Comparison of ENCODE assay signal across 21 cellular contexts in the genomic region with DNA sequence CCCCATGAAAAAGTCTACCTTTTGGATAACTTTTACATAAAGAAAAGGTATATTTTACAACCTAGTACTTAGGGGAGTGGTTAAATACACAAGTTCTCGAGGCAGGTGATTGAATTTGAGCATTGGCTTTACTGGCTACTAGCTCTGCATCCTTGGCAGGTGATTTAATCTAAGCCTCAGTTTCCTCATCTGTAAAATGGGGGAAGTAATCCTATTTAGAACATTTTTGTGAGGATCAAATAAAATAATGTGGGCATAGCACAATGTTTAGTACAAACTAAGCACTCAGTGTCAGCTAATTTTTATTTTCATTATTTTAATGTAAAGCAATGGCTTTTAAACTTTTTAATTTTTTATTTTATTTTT.
"Had no signal": no experiment of that assay in that cellular context is flagged by ENCODE, and none has a peak within 500 bp of the region (broad histone marks: within the 10 kb centered on the region; RNA-seq: fewer than 3 reads in every experiment).

No MANE protein-coding gene starts in this region.

- H3K27ac ChIP-seq: esophagus squamous epithelium, heart left ventricle, parathyroid adenoma, psoas muscle, sigmoid colon, skin epidermis, testis, tibial nerve had no signal

- H3K36me3 ChIP-seq: esophagus squamous epithelium, heart left ventricle, sigmoid colon, tibial nerve had no signal

- H2AFZ ChIP-seq: parathyroid adenoma had no signal

- H3K4me3 ChIP-seq: esophagus squamous epithelium, heart left ventricle, psoas muscle, sigmoid colon, skin epidermis, testis, tibial nerve had no signal

- H3K9me3 Mint-ChIP-seq: dendritic cell treated with granulocyte-macrophage colony-stimulating factor and Interleukin-4, amounts not matched to agents 40 ng/mL and 50 ng/mL, for 4 days; effector memory CD8-positive, alpha-beta T cell; stimulated activated naive B cell treated with anti-CD40 and anti-IgM and Interleukin-4, amounts not matched to agents 10 μg/mL and 1 μg/mL and 100 μg/mL, for 72 hours; stimulated activated naive CD8-positive, alpha-beta T cell treated with anti-CD3 and anti-CD28 coated beads, Interleukin-15, amount 100 ng/mL, for 72 hours had no signal

- H3K9me3 ChIP-seq: esophagus squamous epithelium, heart left ventricle, psoas muscle, sigmoid colon, testis, tibial nerve had no signal

- H3K27ac Mint-ChIP-seq: dendritic cell treated with granulocyte-macrophage colony-stimulating factor and Interleukin-4, amounts not matched to agents 40 ng/mL and 50 ng/mL, for 4 days; effector memory CD8-positive, alpha-beta T cell; naive thymus-derived CD4-positive, alpha-beta T cell; stimulated activated naive B cell treated with anti-CD40 and anti-IgM and Interleukin-4, amounts not matched to agents 10 μg/mL and 1 μg/mL and 100 μg/mL, for 72 hours; stimulated activated naive CD8-positive, alpha-beta T cell treated with anti-CD3 and anti-CD28 coated beads, Interleukin-15, amount 100 ng/mL, for 72 hours had no signal

- H3K4me3 Mint-ChIP-seq: dendritic cell treated with granulocyte-macrophage colony-stimulating factor and Interleukin-4, amounts not matched to agents 40 ng/mL and 50 ng/mL, for 4 days; effector memory CD8-positive, alpha-beta T cell; stimulated activated naive B cell treated with anti-CD40 and anti-IgM and Interleukin-4, amounts not matched to agents 10 μg/mL and 1 μg/mL and 100 μg/mL, for 72 hours; stimulated activated naive CD8-positive, alpha-beta T cell treated with anti-CD3 and anti-CD28 coated beads, Interleukin-15, amount 100 ng/mL, for 72 hours had no signal

- H3K79me2 ChIP-seq: parathyroid adenoma had no signal

- H3K9ac ChIP-seq: parathyroid adenoma had no signal

- H3K27me3 ChIP-seq: testis had no signal

- ATAC-seq: effector memory CD8-positive, alpha-beta T cell; heart left ventricle; left colon; naive thymus-derived CD4-positive, alpha-beta T cell; psoas muscle; stimulated activated naive B cell treated with anti-CD40 and anti-IgM and Interleukin-4, amounts not matched to agents 10 μg/mL and 1 μg/mL and 100 μg/mL, for 72 hours; stimulated activated naive CD8-positive, alpha-beta T cell treated with anti-CD3 and anti-CD28 coated beads, Interleukin-15, amount 100 ng/mL, for 72 hours had no signal

- H3K4me1 ChIP-seq: parathyroid adenoma, psoas muscle, testis had no signal

- DNase-seq: cerebellar nuclear complex; effector memory CD8-positive, alpha-beta T cell; esophagus squamous epithelium; foreskin melanocyte; heart left ventricle; hippocampal formation; left colon; naive thymus-derived CD4-positive, alpha-beta T cell; psoas muscle; retina; sigmoid colon; stimulated activated CD4-positive, alpha-beta T cell treated with anti-CD3 and anti-CD28 coated beads, Interleukin-2, amount 100 ng/mL, for 24 hours; stimulated activated CD4-positive, alpha-beta T cell treated with anti-CD3 and anti-CD28 coated beads, Interleukin-4, amount 100 ng/mL, for 4 hours; stimulated activated naive B cell treated with anti-CD40 and anti-IgM and Interleukin-4, amounts not matched to agents 10 μg/mL and 1 μg/mL and 100 μg/mL, for 72 hours; stimulated activated naive CD8-positive, alpha-beta T cell treated with anti-CD3 and anti-CD28 coated beads, Interleukin-15, amount 100 ng/mL, for 72 hours; testis had no signal

- H3K36me3 Mint-ChIP-seq: naive thymus-derived CD4-positive, alpha-beta T cell; stimulated activated naive B cell treated with anti-CD40 and anti-IgM and Interleukin-4, amounts not matched to agents 10 μg/mL and 1 μg/mL and 100 μg/mL, for 72 hours had no signal

- FAIRE-seq: colon had no signal
